ENCODE assay signal across 5 cellular contexts in genomic region chr14:75474122-75474521, GRCh38. TPM values are rescaled to one million over a fixed set of nuclear protein-coding genes. Genes with fewer than 3 reads are reported as not detected.
"Had no signal": no experiment of that assay in that cellular context is flagged by ENCODE, and none has a peak within 500 bp of the region (broad histone marks: within the 10 kb centered on the region; RNA-seq: fewer than 3 reads in every experiment).

No MANE protein-coding gene starts in this region.

RNA-seq across cellular contexts. Expression of gene JDP2, which starts 46.3 kb away (rescaled TPM):
- polyA plus RNA-seq: naive thymus-derived CD8-positive, alpha-beta T cell had no signal

RNA-seq across cellular contexts. Expression of gene BATF, which starts 48.1 kb away (rescaled TPM):
- total RNA-seq: chondrocyte, neural crest cell, smooth muscle cell had no signal
- polyA plus RNA-seq: keratinocyte, smooth muscle cell had no signal
